ENCODE assay signal across 26 cellular contexts in the genomic region with DNA sequence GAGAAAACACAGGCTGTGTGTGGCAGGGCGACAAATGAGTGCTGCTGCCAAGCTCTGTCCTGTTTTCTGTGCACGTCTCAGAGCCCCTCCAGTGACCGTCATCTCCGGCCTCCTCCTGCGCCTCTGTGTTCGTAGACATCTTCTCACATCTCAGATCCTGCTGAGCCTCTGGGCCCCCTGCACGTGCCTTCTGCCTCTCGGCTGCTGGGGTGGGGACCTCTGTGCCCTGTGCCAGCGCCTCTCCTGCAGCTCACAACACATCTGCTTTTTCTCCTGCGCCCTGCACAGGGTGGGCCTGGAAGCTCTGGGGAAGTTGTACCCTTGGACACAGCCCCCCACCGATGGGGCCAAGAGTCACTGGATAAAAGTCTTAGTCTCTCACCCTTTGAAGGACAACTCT. TPM values are rescaled to one million over a fixed set of nuclear protein-coding genes. Genes with fewer than 3 reads are reported as not detected.
DNase-seq lines count a peak whose midpoint lies in the region; FAIRE-seq and TF ChIP-seq lines count a peak whose summit lies in the region.
"Had no signal": no experiment of that assay in that cellular context is flagged by ENCODE, and none has a peak within 500 bp of the region (broad histone marks: within the 10 kb centered on the region; RNA-seq: fewer than 3 reads in every experiment).

No MANE protein-coding gene starts in this region.

- DNase-seq in GM13977 (ENCODE audit: low spot score) (peak; percentile 9), chondrocyte (ENCODE audit: low spot score) (peak; percentile 68), kidney (peak; percentile 49), spleen (peak; percentile 63), EL (no peak), NCI-H446 treated with DMSO at 0.1 percent for 48 hours (lab: John Stamatoyannopoulos, UW) (no peak), NOMO-1 treated with DMSO at 0.1 percent for 48 hours (lab: John Stamatoyannopoulos, UW; ENCODE audit: unreplicated experiment) (no peak)
- DNase-seq: 8988T; ACHN; AML-193; BE2C; CD4-positive, alpha-beta T cell; CD8-positive, alpha-beta memory T cell; DMS 273 treated with DMSO at 0.1 percent for 48 hours; DMS79; GF-D8; GOT3; HFFc6 had no signal

- no peaks in the 10 kb centered on the region for H3K27me3 Mint-ChIP-seq in chondrocyte (ENCODE audit: low read depth)
- H3K27me3 Mint-ChIP-seq: CD4-positive, alpha-beta T cell had no signal

- no peaks in the 10 kb centered on the region for H3K36me3 Mint-ChIP-seq in chondrocyte (ENCODE audit: low read depth)
- H3K36me3 Mint-ChIP-seq: CD14-positive monocyte; CD8-positive, alpha-beta memory T cell had no signal

- no peak overlapping the region for H3K27ac Mint-ChIP-seq in chondrocyte (ENCODE audit: unreplicated experiment)
- H3K27ac Mint-ChIP-seq: CD4-positive, alpha-beta T cell; CD8-positive, alpha-beta memory T cell; HFFc6 had no signal

- H3K4me1 Mint-ChIP-seq in chondrocyte (ENCODE audit: low read depth), result no peaks in the 10 kb centered on the region
- H3K4me1 Mint-ChIP-seq: CD14-positive monocyte; CD8-positive, alpha-beta memory T cell had no signal

- H3K4me3 Mint-ChIP-seq in chondrocyte (ENCODE audit: unreplicated experiment), result no peak overlapping the region
- H3K4me3 Mint-ChIP-seq: CD14-positive monocyte; CD4-positive, alpha-beta T cell; CD8-positive, alpha-beta memory T cell; HFFc6 had no signal

- H3K36me3 ChIP-seq in kidney (ENCODE audit: control insufficient read depth in 1 of 2, insufficient read depth in 2 of 2, low read length in 2 of 2), result no peaks in the 10 kb centered on the region
- H3K36me3 ChIP-seq in spleen, result no peaks in the 10 kb centered on the region
- H3K36me3 ChIP-seq: BE2C; BLaER1 treated with 17β-estradiol and CSF1 and Interleukin-3, amounts not matched to agents 10 nM and 100 nM; HAP-1 had no signal

- H3K27me3 ChIP-seq in spleen (replicated peaks in 1 of 7), result no peaks in the 10 kb centered on the region
- H3K27me3 ChIP-seq: BE2C had no signal

- in situ Hi-C loops in GM13977 (cut with MboI; ENCODE audit: low pct_unique_long_range_greater_than_20kb, low sequenced_read_pairs, unreplicated experiment), result no loop called here

- H3K4me3 ChIP-seq in kidney (ENCODE audit: low read length in 2 of 2), result no peak overlapping the region
- H3K4me3 ChIP-seq in spleen, result no peak overlapping the region
- H3K4me3 ChIP-seq: A549; BLaER1 treated with 17β-estradiol and CSF1 and Interleukin-3, amounts not matched to agents 10 nM and 100 nM; HAP-1 had no signal

- H3K27ac ChIP-seq in kidney (ENCODE audit: low read depth in 2 of 2, low read length in 2 of 2) (no peak overlapping the region), spleen (no peak overlapping the region)
- H3K27ac ChIP-seq: A549; BLaER1 treated with 17β-estradiol and CSF1 and Interleukin-3, amounts not matched to agents 10 nM and 100 nM had no signal

- no peak for TF ChIP-seq POLR2A in spleen (IDR thresholded peaks at IDR 0.05)

- no peak for FAIRE-seq in kidney (lab: Jason Lieb, UNC)
- FAIRE-seq: A549, D721Med, GM12891, H54 had no signal

- TF ChIP-seq CTCF in GM13977 (IDR thresholded peaks at IDR 0.05; ENCODE audit: extremely low read depth, insufficient read depth, missing control alignments) (no peak), chondrocyte (IDR thresholded peaks at IDR 0.05) (no peak), kidney (IDR thresholded peaks at IDR 0.05; ENCODE audit: borderline replicate concordance, extremely low read depth, insufficient read depth) (no peak), spleen (IDR thresholded peaks at IDR 0.05 in 8 of 11, conservative IDR thresholded peaks at IDR 0.05 in 3 of 11) (no peak)

- intact Hi-C loops in kidney (cut with DNase I), result no loop called here
- intact Hi-C loops in spleen (cut with DNase I; ENCODE audit: low total_unique reads), result no loop called here

- H3K9ac ChIP-seq in kidney (ENCODE audit: low read length in 2 of 2), result no peak overlapping the region
- H3K9ac ChIP-seq: BLaER1 treated with 17β-estradiol and CSF1 and Interleukin-3, amounts not matched to agents 10 nM and 100 nM had no signal

- no peaks in the 10 kb centered on the region for H3K9me3 ChIP-seq in kidney (ENCODE audit: control insufficient read depth in 1 of 2, low read length in 2 of 2)
- no peaks in the 10 kb centered on the region for H3K9me3 ChIP-seq in spleen
- H3K9me3 ChIP-seq: A549, BE2C, HAP-1 had no signal

- no peaks in the 10 kb centered on the region for H3K4me1 ChIP-seq in kidney (ENCODE audit: control insufficient read depth in 1 of 2, insufficient read depth in 1 of 2, low read depth in 1 of 2, low read length in 2 of 2)
- no peaks in the 10 kb centered on the region for H3K4me1 ChIP-seq in spleen
- H3K4me1 ChIP-seq: A549, BE2C, HAP-1 had no signal

- 80 to 97% (median 90%) methylated on average over 10 to 11 of the region's 11 CpGs for WGBS in spleen, 5 donors

- H3K9me3 Mint-ChIP-seq in chondrocyte (ENCODE audit: low read depth), result peaks cover 21% of the 10 kb centered on the region
- H3K9me3 Mint-ChIP-seq: CD4-positive, alpha-beta T cell; CD8-positive, alpha-beta memory T cell; HFFc6 had no signal

RNA-seq across cellular contexts. Expression of gene CTAG2, which starts 2.4 kb away (rescaled TPM):
- total RNA-seq in chondrocyte (not detected in 3 replicates), kidney (0.28 TPM), spleen (under 1 TPM in 1 of 7 donors, not detected in 6; 0.46 TPM)
- polyA plus RNA-seq in kidney (ENCODE audit: insufficient read depth, low read depth, low replicate concordance) (not detected), spleen (1 to 10 TPM in 1 of 3 donors, under 1 TPM in 1, not detected in 1; 0.10 to 7.9 TPM)
- total RNA-seq: CD4-positive, alpha-beta T cell; G401; HFFc6 had no signal
- polyA plus RNA-seq: A549; CD14-positive monocyte; CD8-positive, alpha-beta memory T cell had no signal

RNA-seq across cellular contexts. Expression of gene CTAG1B, which starts 36.7 kb away (rescaled TPM):
- not detected in 3 replicates for total RNA-seq in chondrocyte
- total RNA-seq in kidney, result not detected
- polyA plus RNA-seq in kidney (ENCODE audit: insufficient read depth, low read depth, low replicate concordance), result not detected
- total RNA-seq in spleen, result not detected
- not detected for polyA plus RNA-seq in spleen
- total RNA-seq: CD4-positive, alpha-beta T cell; CD8-positive, alpha-beta memory T cell; G401; HFFc6 had no signal
- polyA plus RNA-seq: A549; CD14-positive monocyte; CD8-positive, alpha-beta memory T cell had no signal

Comparison
In these comparisons a context has a peak if more than half of its experiments do, and no peak if none do; other contexts are left out.
1. DNase-seq: peak in GM13977 (single experiment), chondrocyte (single experiment), kidney (single experiment) and spleen (single experiment); none in EL (single experiment), NCI-H446 treated with DMSO at 0.1 percent for 48 hours (single experiment) and NOMO-1 treated with DMSO at 0.1 percent for 48 hours (single experiment).